Comparison of ENCODE assay signal across 1 cellular context in the genomic region with DNA sequence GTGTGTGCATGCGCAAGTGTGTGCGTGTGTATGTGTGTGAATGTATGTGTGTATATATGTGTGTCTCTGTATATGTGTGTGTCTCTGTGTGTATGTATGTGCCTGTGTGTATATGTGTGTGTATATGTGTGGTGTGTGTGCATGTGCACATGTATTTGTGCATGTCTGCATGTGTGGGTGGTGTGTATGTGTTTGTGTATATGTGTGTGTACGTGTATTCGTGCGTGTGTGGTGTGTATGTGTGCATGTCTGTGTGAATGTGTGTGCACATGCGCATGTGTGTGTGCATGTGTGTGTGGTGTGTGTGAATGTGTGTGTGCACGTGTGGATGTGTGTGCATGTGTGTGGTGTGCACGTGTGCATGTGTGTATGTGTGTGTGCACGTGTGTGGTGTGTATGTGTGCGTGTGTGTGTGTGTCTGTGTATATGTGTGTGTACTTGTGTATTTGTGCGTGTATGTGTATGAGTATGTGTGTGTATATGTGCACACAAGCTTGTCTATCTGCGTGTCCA.
A peak's percentile ranks its signal among the peaks of the same experiment; 100 is the strongest.
TF ChIP-seq lines count a peak whose summit lies in the region.

No MANE protein-coding gene starts in this region.

TF ChIP-seq in GM12878, 131 proteins besides CTCF, POLR2A, EP300 and RAD21:
- TF ChIP-seq FOXK2 (IDR thresholded peaks at IDR 0.05) (no peak), TARDBP (IDR thresholded peaks at IDR 0.05; ENCODE audit: borderline replicate concordance) (peak; percentile 83), CHD2 (IDR thresholded peaks at IDR 0.05; ENCODE audit: borderline replicate concordance, low read depth, low read length) (no peak), HDGF (IDR thresholded peaks at IDR 0.05) (0 out of 2 replicates have a peak, but pooled peaks have one; percentile 43), MEF2B (IDR thresholded peaks at IDR 0.05; ENCODE audit: partially characterized antibody, poor library complexity, severe bottlenecking) (no peak), EZH2 (IDR thresholded peaks at IDR 0.05; ENCODE audit: borderline replicate concordance, control insufficient read depth, low read depth, low read length) (no peak), TCF12 (IDR thresholded peaks at IDR 0.05; ENCODE audit: low read depth, low read length) (no peak), SREBF2 (IDR thresholded peaks at IDR 0.05; ENCODE audit: low read length) (no peak)
- TF ChIP-seq, protein P1, sequence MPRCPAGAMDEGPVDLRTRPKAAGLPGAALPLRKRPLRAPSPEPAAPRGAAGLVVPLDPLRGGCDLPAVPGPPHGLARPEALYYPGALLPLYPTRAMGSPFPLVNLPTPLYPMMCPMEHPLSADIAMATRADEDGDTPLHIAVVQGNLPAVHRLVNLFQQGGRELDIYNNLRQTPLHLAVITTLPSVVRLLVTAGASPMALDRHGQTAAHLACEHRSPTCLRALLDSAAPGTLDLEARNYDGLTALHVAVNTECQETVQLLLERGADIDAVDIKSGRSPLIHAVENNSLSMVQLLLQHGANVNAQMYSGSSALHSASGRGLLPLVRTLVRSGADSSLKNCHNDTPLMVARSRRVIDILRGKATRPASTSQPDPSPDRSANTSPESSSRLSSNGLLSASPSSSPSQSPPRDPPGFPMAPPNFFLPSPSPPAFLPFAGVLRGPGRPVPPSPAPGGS (IDR thresholded peaks at IDR 0.05; ENCODE audit: borderline replicate concordance, insufficient read depth, low read depth, low read length, poor library complexity, severe bottlenecking) = peak; percentile 51
- TF ChIP-seq, protein P2, sequence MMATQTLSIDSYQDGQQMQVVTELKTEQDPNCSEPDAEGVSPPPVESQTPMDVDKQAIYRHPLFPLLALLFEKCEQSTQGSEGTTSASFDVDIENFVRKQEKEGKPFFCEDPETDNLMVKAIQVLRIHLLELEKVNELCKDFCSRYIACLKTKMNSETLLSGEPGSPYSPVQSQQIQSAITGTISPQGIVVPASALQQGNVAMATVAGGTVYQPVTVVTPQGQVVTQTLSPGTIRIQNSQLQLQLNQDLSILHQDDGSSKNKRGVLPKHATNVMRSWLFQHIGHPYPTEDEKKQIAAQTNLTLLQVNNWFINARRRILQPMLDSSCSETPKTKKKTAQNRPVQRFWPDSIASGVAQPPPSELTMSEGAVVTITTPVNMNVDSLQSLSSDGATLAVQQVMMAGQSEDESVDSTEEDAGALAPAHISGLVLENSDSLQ (IDR thresholded peaks at IDR 0.05) = no peak
- TF ChIP-seq, protein P3, sequence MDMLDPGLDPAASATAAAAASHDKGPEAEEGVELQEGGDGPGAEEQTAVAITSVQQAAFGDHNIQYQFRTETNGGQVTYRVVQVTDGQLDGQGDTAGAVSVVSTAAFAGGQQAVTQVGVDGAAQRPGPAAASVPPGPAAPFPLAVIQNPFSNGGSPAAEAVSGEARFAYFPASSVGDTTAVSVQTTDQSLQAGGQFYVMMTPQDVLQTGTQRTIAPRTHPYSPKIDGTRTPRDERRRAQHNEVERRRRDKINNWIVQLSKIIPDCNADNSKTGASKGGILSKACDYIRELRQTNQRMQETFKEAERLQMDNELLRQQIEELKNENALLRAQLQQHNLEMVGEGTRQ (IDR thresholded peaks at IDR 0.05; ENCODE audit: borderline replicate concordance, low read depth, low read length) = no peak
- TF ChIP-seq, protein P4, sequence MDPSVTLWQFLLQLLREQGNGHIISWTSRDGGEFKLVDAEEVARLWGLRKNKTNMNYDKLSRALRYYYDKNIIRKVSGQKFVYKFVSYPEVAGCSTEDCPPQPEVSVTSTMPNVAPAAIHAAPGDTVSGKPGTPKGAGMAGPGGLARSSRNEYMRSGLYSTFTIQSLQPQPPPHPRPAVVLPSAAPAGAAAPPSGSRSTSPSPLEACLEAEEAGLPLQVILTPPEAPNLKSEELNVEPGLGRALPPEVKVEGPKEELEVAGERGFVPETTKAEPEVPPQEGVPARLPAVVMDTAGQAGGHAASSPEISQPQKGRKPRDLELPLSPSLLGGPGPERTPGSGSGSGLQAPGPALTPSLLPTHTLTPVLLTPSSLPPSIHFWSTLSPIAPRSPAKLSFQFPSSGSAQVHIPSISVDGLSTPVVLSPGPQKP (IDR thresholded peaks at IDR 0.05; ENCODE audit: low read depth, low read length) = no peak
